ENCODE assay signal across 13 cellular contexts in genomic region chr5:11251242-11251641, GRCh38.
DNase-seq lines count a peak whose midpoint lies in the region; ATAC-seq and TF ChIP-seq lines count a peak whose summit lies in the region.
"Had no signal": no experiment of that assay in that cellular context is flagged by ENCODE, and none has a peak within 500 bp of the region (broad histone marks: within the 10 kb centered on the region; RNA-seq: fewer than 3 reads in every experiment).

No MANE protein-coding gene starts in this region.

- H3K4me1 ChIP-seq in body of pancreas: peaks cover 18% of the 10 kb centered on the region
- no peaks in the 10 kb centered on the region for H3K4me1 ChIP-seq in mesenchymal stem cell (ENCODE audit: control insufficient read depth, insufficient read depth, low read depth, low read length)
- H3K4me1 ChIP-seq in adrenal gland (replicated peaks in 1 of 2): no peaks in the 10 kb centered on the region
- H3K4me1 ChIP-seq: BE2C, sigmoid colon had no signal

- in situ Hi-C loops in ACHN (cut with HindIII; ENCODE audit: low pct_ligation_motif_present, low pct_unique_long_range_greater_than_20kb, low sequenced_read_pairs): no loop called here

- H3K27me3 ChIP-seq in body of pancreas: no peaks in the 10 kb centered on the region
- H3K27me3 ChIP-seq in mesenchymal stem cell (ENCODE audit: control insufficient read depth in 1 of 2, insufficient read depth in 1 of 2, low read length in 2 of 2): no peaks in the 10 kb centered on the region
- H3K27me3 ChIP-seq in adrenal gland: no peaks in the 10 kb centered on the region
- H3K27me3 ChIP-seq: BE2C, sigmoid colon had no signal

- no peak overlapping the region for H4K8ac ChIP-seq in mesenchymal stem cell (ENCODE audit: low read length)

- ATAC-seq in body of pancreas: peak; percentile 66
- no peak for ATAC-seq in GM21737 (IDR thresholded peaks at IDR 0.05; ENCODE audit: unreplicated experiment)
- ATAC-seq: SK-N-SH treated with all-trans-retinoic acid at 6 μM for 48 hours had no signal

- H4K91ac ChIP-seq in mesenchymal stem cell (ENCODE audit: low read length): no peak overlapping the region

- H3K27ac ChIP-seq in body of pancreas (peak overlapping the region in 2 of 4 donors; percentile 26 to 38), mesenchymal stem cell (ENCODE audit: low read length, poor library complexity, severe bottlenecking) (no peak overlapping the region), adrenal gland (no peak overlapping the region)
- H3K27ac ChIP-seq: sigmoid colon, WERI-Rb-1 had no signal

- H3K23ac ChIP-seq in mesenchymal stem cell (ENCODE audit: low read length in 2 of 2): no peak overlapping the region

- intact Hi-C loops in body of pancreas (cut with DNase I): no loop called here
- intact Hi-C loops in adrenal gland (cut with DNase I): no loop called here

- H2AFZ ChIP-seq in mesenchymal stem cell (ENCODE audit: low read depth, low read length): no peak overlapping the region

- H3K9ac ChIP-seq in mesenchymal stem cell (ENCODE audit: low read length): no peak overlapping the region

- H2BK120ac ChIP-seq in mesenchymal stem cell (ENCODE audit: low read depth, low read length): no peak overlapping the region

- H3K4me3 ChIP-seq in body of pancreas (no peak overlapping the region), mesenchymal stem cell (ENCODE audit: insufficient read depth in 1 of 2, low read depth in 1 of 2, low read length in 2 of 2) (no peak overlapping the region), adrenal gland (no peak overlapping the region)
- H3K4me3 ChIP-seq: sigmoid colon had no signal

- no peak overlapping the region for H2BK5ac ChIP-seq in mesenchymal stem cell (ENCODE audit: low read depth, low read length, poor library complexity, severe bottlenecking)

- H2AK5ac ChIP-seq in mesenchymal stem cell (ENCODE audit: low read length, severe bottlenecking): no peak overlapping the region

- no peak overlapping the region for H3K4me2 ChIP-seq in mesenchymal stem cell (ENCODE audit: low read length, poor library complexity, severe bottlenecking)

- DNase-seq in DMS53 treated with DMSO at 0.1 percent for 48 hours (lab: John Stamatoyannopoulos, UW; ENCODE audit: unreplicated experiment): peak; percentile 36
- peak; percentile 32 for DNase-seq in HuH-7.5 (ENCODE audit: low spot score)
- DNase-seq in body of pancreas: no peak
- peak; percentile 15 for DNase-seq in mesenchymal stem cell
- DNase-seq in ACHN: no peak
- DNase-seq in dermis blood vessel endothelial cell: no peak
- no peak for DNase-seq in adrenal gland
- DNase-seq: BE2C, NCI-H187, sigmoid colon, WERI-Rb-1 had no signal

- no peak for TF ChIP-seq POLR2A in body of pancreas (IDR thresholded peaks at IDR 0.05)
- TF ChIP-seq POLR2A in adrenal gland (IDR thresholded peaks at IDR 0.05): no peak

- H3K9me3 ChIP-seq in body of pancreas: no peaks in the 10 kb centered on the region
- no peaks in the 10 kb centered on the region for H3K9me3 ChIP-seq in mesenchymal stem cell (ENCODE audit: control insufficient read depth, low read length)
- no peaks in the 10 kb centered on the region for H3K9me3 ChIP-seq in adrenal gland (replicated peaks in 1 of 3)
- H3K9me3 ChIP-seq: BE2C, sigmoid colon had no signal

- no peaks in the 10 kb centered on the region for H3K79me1 ChIP-seq in mesenchymal stem cell (replicated peaks; ENCODE audit: low read length, poor library complexity, severe bottlenecking)

- no peak overlapping the region for H3K18ac ChIP-seq in mesenchymal stem cell (ENCODE audit: low read depth in 1 of 2, low read length in 2 of 2)

- H3K4ac ChIP-seq in mesenchymal stem cell (ENCODE audit: low read depth in 1 of 2, low read length in 2 of 2): no peak overlapping the region

- H2BK12ac ChIP-seq in mesenchymal stem cell (ENCODE audit: low read length in 2 of 2): no peak overlapping the region

- H3K14ac ChIP-seq in mesenchymal stem cell (ENCODE audit: low read length in 2 of 2): no peak overlapping the region

- no peak for TF ChIP-seq CTCF in body of pancreas (IDR thresholded peaks at IDR 0.05)
- no peak for TF ChIP-seq CTCF in adrenal gland (IDR thresholded peaks at IDR 0.05)

- H3K36me3 ChIP-seq in body of pancreas (replicated peaks in 1 of 2; ENCODE audit: insufficient read depth in 1 of 2, low read depth in 2 of 2): no peaks in the 10 kb centered on the region
- H3K36me3 ChIP-seq in mesenchymal stem cell (ENCODE audit: control insufficient read depth in 1 of 2, insufficient read depth in 2 of 2, low read depth in 1 of 2, low read length in 2 of 2): no peaks in the 10 kb centered on the region
- no peaks in the 10 kb centered on the region for H3K36me3 ChIP-seq in adrenal gland (replicated peaks in 1 of 2)
- H3K36me3 ChIP-seq: BE2C, sigmoid colon had no signal

- no peak overlapping the region for H2BK15ac ChIP-seq in mesenchymal stem cell (ENCODE audit: low read depth, poor library complexity, severe bottlenecking)

- WGBS in body of pancreas, 2 donors: 60 to 66% methylated on average over 5 of the region's 5 CpGs
- WGBS in mesenchymal stem cell: 71% methylated on average over 5 of the region's 5 CpGs
- WGBS in adrenal gland, 4 donors: 55 to 69% (median 62%) methylated on average over 5 of the region's 5 CpGs

Comparison
In these comparisons a context has a peak if more than half of its experiments do, and no peak if none do; other contexts are left out.
1. DNase-seq: peak in DMS53 treated with DMSO at 0.1 percent for 48 hours (single experiment), HuH-7.5 (single experiment) and mesenchymal stem cell (single experiment); none in body of pancreas (0 of 4), ACHN (single experiment), dermis blood vessel endothelial cell (single experiment) and adrenal gland (0 of 7).